Comparison of ENCODE assay signal across 1 cellular context in the genomic region with DNA sequence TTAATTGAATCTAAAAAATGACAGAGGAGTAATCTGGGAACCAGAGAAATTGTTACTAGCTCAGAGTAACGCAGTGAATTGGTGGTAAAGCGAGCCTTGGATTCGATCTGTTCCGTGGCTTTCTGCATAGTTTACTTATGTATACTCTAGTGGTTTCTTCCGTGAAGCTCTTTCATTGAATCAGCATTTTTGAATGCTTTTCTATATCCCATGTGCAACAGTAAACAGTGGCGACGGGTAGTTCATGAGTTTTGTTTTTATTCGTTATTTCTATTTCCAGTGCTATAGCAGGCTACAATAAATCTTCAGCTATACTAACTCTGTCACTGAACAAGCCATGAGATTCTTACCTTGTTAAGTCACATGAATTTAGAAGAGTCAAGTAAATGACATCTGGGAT.
TF ChIP-seq lines count a peak whose summit lies in the region.

No MANE protein-coding gene starts in this region.

TF ChIP-seq in K562, 482 proteins besides CTCF, POLR2A, EP300 and RAD21:
- TF ChIP-seq SMAD4 (CRISPR knock-in tag; conservative IDR thresholded peaks at IDR 0.05) (no peak), BCLAF1 (IDR thresholded peaks at IDR 0.05; ENCODE audit: borderline replicate concordance in 1 of 2, control insufficient read depth in 1 of 2, low read depth in 2 of 2, low read length in 1 of 2) (no peak), ZNF316 (IDR thresholded peaks at IDR 0.05) (peak; percentile 58), MTA1 (IDR thresholded peaks at IDR 0.05; ENCODE audit: borderline replicate concordance) (no peak), C11orf30 (IDR thresholded peaks at IDR 0.05; ENCODE audit: low read depth) (peak; percentile 55; the same call in 1 of the 2 replicates), CBX8 (IDR thresholded peaks at IDR 0.05; ENCODE audit: borderline replicate concordance, extremely low read depth, low read depth, low read length, poor library complexity, severe bottlenecking) (peak; percentile 83), RNF2 (IDR thresholded peaks at IDR 0.05) (0 out of 2 replicates have a peak, but pooled peaks have one; percentile 22), MEF2D (tag; conservative IDR thresholded peaks at IDR 0.05; ENCODE audit: low read depth) (no peak), SIN3B (IDR thresholded peaks at IDR 0.05; ENCODE audit: low read depth) (no peak)
